Comparison of ENCODE assay signal across 1 cellular context in genomic region chr13:112102243-112102642, GRCh38.
TF ChIP-seq lines count a peak whose summit lies in the region.

No MANE protein-coding gene starts in this region.

TF ChIP-seq in H1, 55 proteins besides CTCF, POLR2A, EP300 and RAD21:
- no peak for TF ChIP-seq CHD2 (IDR thresholded peaks at IDR 0.05; ENCODE audit: low read length)
- TF ChIP-seq CBX8 (IDR thresholded peaks at IDR 0.05; ENCODE audit: borderline replicate concordance, low read depth, low read length): no peak
- no peak for TF ChIP-seq JUND (IDR thresholded peaks at IDR 0.05; ENCODE audit: low read length)
- no peak for TF ChIP-seq TCF12 (IDR thresholded peaks at IDR 0.05; ENCODE audit: low read depth, low read length)
- TF ChIP-seq FOSL1 (IDR thresholded peaks at IDR 0.05; ENCODE audit: insufficient read depth, low read depth, low read length): no peak
- no peak for TF ChIP-seq SIN3A (conservative IDR thresholded peaks at IDR 0.05 in 1 of 2, IDR thresholded peaks at IDR 0.05 in 1 of 2; ENCODE audit: low read depth in 1 of 2, low read length in 2 of 2)
- no peak for TF ChIP-seq MAFK (IDR thresholded peaks at IDR 0.05; ENCODE audit: low read depth, low read length)
- no peak for TF ChIP-seq YY1 (IDR thresholded peaks at IDR 0.05; ENCODE audit: low read depth, low read length)
- no peak for TF ChIP-seq TEAD4 (IDR thresholded peaks at IDR 0.05; ENCODE audit: low read depth, low read length)
- TF ChIP-seq SP2 (IDR thresholded peaks at IDR 0.05; ENCODE audit: low read length): no peak
- TF ChIP-seq CBX5 (IDR thresholded peaks at IDR 0.05; ENCODE audit: low read depth, low read length): no peak
- TF ChIP-seq TAF1 (IDR thresholded peaks at IDR 0.05; ENCODE audit: low read depth, low read length): no peak
- no peak for TF ChIP-seq JUN (IDR thresholded peaks at IDR 0.05; ENCODE audit: low read depth, low read length)
- TF ChIP-seq SAP30 (IDR thresholded peaks at IDR 0.05; ENCODE audit: insufficient read depth, insufficient replicate concordance, low read length): no peak
